ENCODE assay signal across 15 cellular contexts in genomic region chrX:44954562-44954961, GRCh38.
DNase-seq lines count a peak whose midpoint lies in the region; ATAC-seq and TF ChIP-seq lines count a peak whose summit lies in the region.
"Had no signal": no experiment of that assay in that cellular context is flagged by ENCODE, and none has a peak within 500 bp of the region (broad histone marks: within the 10 kb centered on the region; RNA-seq: fewer than 3 reads in every experiment).

No MANE protein-coding gene starts in this region.

- in situ Hi-C loops in HAP-1 (cut with MboI; ENCODE audit: low sequenced_read_pairs) = no loop called here

- H3K27ac Mint-ChIP-seq in activated T-helper 1 cell treated with anti-CD3 and anti-CD28 coated beads, Interleukin-12 subunit alpha, Interleukin-12 subunit beta, Interleukin-2, Interleukin-4 antibody, amounts not matched to agents 30 ng/mL and 10 ng/mL and 1 ng/mL, durations not matched to agents 14 hours and 24 hours and 36 hours = peak overlapping the region; percentile 31
- peak overlapping the region in 9 of 10 donors; percentile 0 to 65 (median 24) for H3K27ac Mint-ChIP-seq in naive thymus-derived CD8-positive, alpha-beta T cell
- no peak overlapping the region for H3K27ac Mint-ChIP-seq in glutamatergic neuron (ENCODE audit: unreplicated experiment)

- peak; percentile 55 for DNase-seq in NCI-H2029 treated with DMSO at 0.1 percent for 48 hours (lab: John Stamatoyannopoulos, UW)
- no peak for DNase-seq in NCI-H2029 (lab: John Stamatoyannopoulos, UW)
- DNase-seq in HAP-1 (ENCODE audit: low spot score in 2 of 2) = peak; percentile 55 to 79
- no peak for DNase-seq in activated T-helper 1 cell treated with anti-CD3 and anti-CD28 coated beads, Interleukin-12 subunit alpha, Interleukin-12 subunit beta, Interleukin-2, Interleukin-4 antibody, amounts not matched to agents 30 ng/mL and 10 ng/mL and 1 ng/mL, durations not matched to agents 14 hours and 24 hours and 36 hours (ENCODE audit: low spot score)
- DNase-seq in naive thymus-derived CD8-positive, alpha-beta T cell = no peak
- DNase-seq in glutamatergic neuron = no peak
- DNase-seq in iPS-NIHi7 (ENCODE audit: extremely low spot score) = no peak
- DNase-seq in activated CD4-positive, alpha-beta T cell treated with anti-CD3 and anti-CD28 coated beads for 48 hours = no peak
- DNase-seq: activated CD8-positive, alpha-beta memory T cell treated with anti-CD3 and anti-CD28 coated beads, Interleukin-2, amount 50 U/mL, for 48 hours; hypothalamus; Karpas-422; NCI-H187 had no signal

- no peaks in the 10 kb centered on the region for H3K27me3 ChIP-seq in HAP-1 (ENCODE audit: low read depth)
- H3K27me3 ChIP-seq: neutrophil had no signal

- no peaks in the 10 kb centered on the region for H3K36me3 ChIP-seq in HAP-1 (replicated peaks)
- H3K36me3 ChIP-seq: neutrophil had no signal

- POLR2A ChIA-PET in naive thymus-derived CD8-positive, alpha-beta T cell (lab: Charles Lee) = no interaction called here

- peaks cover 39% of the 10 kb centered on the region for H3K4me1 ChIP-seq in HAP-1

- H3K9me3 ChIP-seq in HAP-1 = no peaks in the 10 kb centered on the region
- H3K9me3 ChIP-seq: neutrophil had no signal

- no peak for ATAC-seq in naive thymus-derived CD8-positive, alpha-beta T cell
- ATAC-seq: SK-N-SH treated with all-trans-retinoic acid at 6 μM for 48 hours had no signal

- H3K27me3 Mint-ChIP-seq in activated T-helper 1 cell treated with anti-CD3 and anti-CD28 coated beads, Interleukin-12 subunit alpha, Interleukin-12 subunit beta, Interleukin-2, Interleukin-4 antibody, amounts not matched to agents 30 ng/mL and 10 ng/mL and 1 ng/mL, durations not matched to agents 14 hours and 24 hours and 36 hours (ENCODE audit: insufficient read depth) = no peaks in the 10 kb centered on the region
- H3K27me3 Mint-ChIP-seq in naive thymus-derived CD8-positive, alpha-beta T cell = no peaks in the 10 kb centered on the region
- H3K27me3 Mint-ChIP-seq in glutamatergic neuron (ENCODE audit: unreplicated experiment) = no peaks in the 10 kb centered on the region

- no peaks in the 10 kb centered on the region for H3K9me3 Mint-ChIP-seq in activated T-helper 1 cell treated with anti-CD3 and anti-CD28 coated beads, Interleukin-12 subunit alpha, Interleukin-12 subunit beta, Interleukin-2, Interleukin-4 antibody, amounts not matched to agents 30 ng/mL and 10 ng/mL and 1 ng/mL, durations not matched to agents 14 hours and 24 hours and 36 hours
- peaks cover 0 to 8% (median 0%) of the 10 kb centered on the region in 9 donors for H3K9me3 Mint-ChIP-seq in naive thymus-derived CD8-positive, alpha-beta T cell
- peaks cover 2% of the 10 kb centered on the region for H3K9me3 Mint-ChIP-seq in glutamatergic neuron (ENCODE audit: unreplicated experiment)

- H3K4me1 Mint-ChIP-seq in activated T-helper 1 cell treated with anti-CD3 and anti-CD28 coated beads, Interleukin-12 subunit alpha, Interleukin-12 subunit beta, Interleukin-2, Interleukin-4 antibody, amounts not matched to agents 30 ng/mL and 10 ng/mL and 1 ng/mL, durations not matched to agents 14 hours and 24 hours and 36 hours (ENCODE audit: low read depth) = peaks cover 24% of the 10 kb centered on the region
- peaks cover 21 to 70% (median 50%) of the 10 kb centered on the region in 4 donors for H3K4me1 Mint-ChIP-seq in naive thymus-derived CD8-positive, alpha-beta T cell
- no peaks in the 10 kb centered on the region for H3K4me1 Mint-ChIP-seq in glutamatergic neuron (ENCODE audit: low read depth, unreplicated experiment)

- H3K36me3 Mint-ChIP-seq in activated T-helper 1 cell treated with anti-CD3 and anti-CD28 coated beads, Interleukin-12 subunit alpha, Interleukin-12 subunit beta, Interleukin-2, Interleukin-4 antibody, amounts not matched to agents 30 ng/mL and 10 ng/mL and 1 ng/mL, durations not matched to agents 14 hours and 24 hours and 36 hours (ENCODE audit: low read depth) = no peaks in the 10 kb centered on the region
- peaks cover 0 to 2% (median 0%) of the 10 kb centered on the region in 3 donors for H3K36me3 Mint-ChIP-seq in naive thymus-derived CD8-positive, alpha-beta T cell
- H3K36me3 Mint-ChIP-seq in glutamatergic neuron (ENCODE audit: unreplicated experiment) = no peaks in the 10 kb centered on the region

- no peak overlapping the region for H3K4me3 ChIP-seq in HAP-1
- H3K4me3 ChIP-seq: coronary artery had no signal

- no peak for TF ChIP-seq CTCF in glutamatergic neuron (IDR thresholded peaks at IDR 0.05; ENCODE audit: partially characterized antibody, unreplicated experiment)

- intact Hi-C loops in activated T-helper 1 cell treated with anti-CD3 and anti-CD28 coated beads, Interleukin-12 subunit alpha, Interleukin-12 subunit beta, Interleukin-2, Interleukin-4 antibody, amounts not matched to agents 30 ng/mL and 10 ng/mL and 1 ng/mL, durations not matched to agents 14 hours and 24 hours and 36 hours (cut with micrococcal nuclease) = no loop called here

- no peak overlapping the region for H3K4me3 Mint-ChIP-seq in activated T-helper 1 cell treated with anti-CD3 and anti-CD28 coated beads, Interleukin-12 subunit alpha, Interleukin-12 subunit beta, Interleukin-2, Interleukin-4 antibody, amounts not matched to agents 30 ng/mL and 10 ng/mL and 1 ng/mL, durations not matched to agents 14 hours and 24 hours and 36 hours
- peak overlapping the region in 8 of 10 donors; percentile 0 to 57 (median 19) for H3K4me3 Mint-ChIP-seq in naive thymus-derived CD8-positive, alpha-beta T cell
- H3K4me3 Mint-ChIP-seq in glutamatergic neuron (ENCODE audit: unreplicated experiment) = no peak overlapping the region

Comparison
In these comparisons a context has a peak if more than half of its experiments do, and no peak if none do; other contexts are left out.
1. DNase-seq: peak in NCI-H2029 treated with DMSO at 0.1 percent for 48 hours (single experiment) and HAP-1 (2 of 2); none in NCI-H2029 (single experiment), activated T-helper 1 cell treated with anti-CD3 and anti-CD28 coated beads, Interleukin-12 subunit alpha, Interleukin-12 subunit beta, Interleukin-2, Interleukin-4 antibody, amounts not matched to agents 30 ng/mL and 10 ng/mL and 1 ng/mL, durations not matched to agents 14 hours and 24 hours and 36 hours (single experiment), naive thymus-derived CD8-positive, alpha-beta T cell (0 of 10), glutamatergic neuron (single experiment), iPS-NIHi7 (single experiment) and activated CD4-positive, alpha-beta T cell treated with anti-CD3 and anti-CD28 coated beads for 48 hours (single experiment).
2. H3K4me3 Mint-ChIP-seq: peak in naive thymus-derived CD8-positive, alpha-beta T cell (8 of 10); none in activated T-helper 1 cell treated with anti-CD3 and anti-CD28 coated beads, Interleukin-12 subunit alpha, Interleukin-12 subunit beta, Interleukin-2, Interleukin-4 antibody, amounts not matched to agents 30 ng/mL and 10 ng/mL and 1 ng/mL, durations not matched to agents 14 hours and 24 hours and 36 hours (single experiment) and glutamatergic neuron (single experiment).